12 cellular contexts compared by ENCODE assay signal in genomic region chr2:217822296-217823252, GRCh38.
DNase-seq lines count a peak whose midpoint lies in the region; TF ChIP-seq lines count a peak whose summit lies in the region.
"Had no signal": no experiment of that assay in that cellular context is flagged by ENCODE, and none has a peak within 500 bp of the region (broad histone marks: within the 10 kb centered on the region; RNA-seq: fewer than 3 reads in every experiment).

No MANE protein-coding gene starts in this region.

- H3K4me3 Mint-ChIP-seq in activated naive CD4-positive, alpha-beta T cell treated with anti-CD3 and anti-CD28 coated beads for 36 hours = no peak overlapping the region
- H3K4me3 Mint-ChIP-seq: activated T-cell treated with anti-CD3 and anti-CD28 coated beads, Interleukin-2, amount 50 U/mL, for 72 hours; CD4-positive, CD25-positive, alpha-beta regulatory T cell had no signal

- no peaks in the 10 kb centered on the region for H3K4me1 Mint-ChIP-seq in activated naive CD4-positive, alpha-beta T cell treated with anti-CD3 and anti-CD28 coated beads for 36 hours (ENCODE audit: low read depth)
- H3K4me1 Mint-ChIP-seq: CD4-positive, CD25-positive, alpha-beta regulatory T cell had no signal

- intact Hi-C loops in activated naive CD4-positive, alpha-beta T cell treated with anti-CD3 and anti-CD28 coated beads for 36 hours (cut with micrococcal nuclease) = no loop called here

- H3K36me3 ChIP-seq in WERI-Rb-1 = no peaks in the 10 kb centered on the region
- H3K36me3 ChIP-seq: transverse colon had no signal

- no peaks in the 10 kb centered on the region for H3K36me3 Mint-ChIP-seq in activated naive CD4-positive, alpha-beta T cell treated with anti-CD3 and anti-CD28 coated beads for 36 hours (ENCODE audit: low read depth)
- H3K36me3 Mint-ChIP-seq: CD4-positive, CD25-positive, alpha-beta regulatory T cell had no signal

- H3K27ac Mint-ChIP-seq in activated naive CD4-positive, alpha-beta T cell treated with anti-CD3 and anti-CD28 coated beads for 36 hours = no peak overlapping the region
- H3K27ac Mint-ChIP-seq: activated T-cell treated with anti-CD3 and anti-CD28 coated beads, Interleukin-2, amount 50 U/mL, for 72 hours; CD4-positive, CD25-positive, alpha-beta regulatory T cell had no signal

- no peaks in the 10 kb centered on the region for H3K27me3 Mint-ChIP-seq in activated naive CD4-positive, alpha-beta T cell treated with anti-CD3 and anti-CD28 coated beads for 36 hours (ENCODE audit: low read depth)

- H3K9me3 ChIP-seq in WERI-Rb-1 (ENCODE audit: severe bottlenecking) = no peaks in the 10 kb centered on the region
- H3K9me3 ChIP-seq: transverse colon had no signal

- H3K27ac ChIP-seq in WERI-Rb-1 = no peak overlapping the region
- H3K27ac ChIP-seq: VCaP had no signal

- peak; percentile 47 for DNase-seq in AG10803 (ENCODE audit: low read depth)
- no peak for DNase-seq in WERI-Rb-1
- DNase-seq in fibroblast of pulmonary artery (ENCODE audit: low read depth) = peak; percentile 28
- peak; percentile 24 for DNase-seq in pulmonary artery endothelial cell (ENCODE audit: low read depth, low spot score)
- DNase-seq in cerebellar nuclear complex (lab: John Stamatoyannopoulos, UW) = no peak
- DNase-seq in DMS 273 (lab: John Stamatoyannopoulos, UW; ENCODE audit: unreplicated experiment) = no peak
- DNase-seq in NCI-H345 treated with DMSO at 0.1 percent for 48 hours (lab: John Stamatoyannopoulos, UW; ENCODE audit: unreplicated experiment) = no peak
- DNase-seq in activated naive CD4-positive, alpha-beta T cell treated with anti-CD3 and anti-CD28 coated beads for 36 hours = no peak
- DNase-seq: activated T-cell treated with anti-CD3 and anti-CD28 coated beads, Interleukin-2, amount 50 U/mL, for 72 hours; CD4-positive, CD25-positive, alpha-beta regulatory T cell; transverse colon had no signal

- TF ChIP-seq CTCF in AG10803 (conservative IDR thresholded peaks at IDR 0.05; ENCODE audit: low read length) (no peak), WERI-Rb-1 (IDR thresholded peaks at IDR 0.05; ENCODE audit: low read depth, low read length) (peak; percentile 40), fibroblast of pulmonary artery (IDR thresholded peaks at IDR 0.05; ENCODE audit: low read length, missing control alignments) (no peak)

- H3K9me3 Mint-ChIP-seq in activated naive CD4-positive, alpha-beta T cell treated with anti-CD3 and anti-CD28 coated beads for 36 hours = no peaks in the 10 kb centered on the region
- H3K9me3 Mint-ChIP-seq: activated T-cell treated with anti-CD3 and anti-CD28 coated beads, Interleukin-2, amount 50 U/mL, for 72 hours; CD4-positive, CD25-positive, alpha-beta regulatory T cell had no signal

- H3K4me3 ChIP-seq in AG10803 (ENCODE audit: low read length) (no peak overlapping the region), WERI-Rb-1 (ENCODE audit: low read depth, low read length) (no peak overlapping the region), fibroblast of pulmonary artery (replicated peaks; ENCODE audit: low read depth, low read length) (no peak overlapping the region)
- H3K4me3 ChIP-seq: transverse colon had no signal

- no peaks in the 10 kb centered on the region for H3K27me3 ChIP-seq in WERI-Rb-1 (ENCODE audit: insufficient read depth, low read depth, severe bottlenecking)
- H3K27me3 ChIP-seq: transverse colon had no signal

- CTCF ChIA-PET in activated naive CD4-positive, alpha-beta T cell treated with anti-CD3 and anti-CD28 coated beads for 36 hours (lab: Charles Lee) = interaction anchor here (1.5 kb wide), 1 partner anchor 33 kb away, joined by 4 read pairs; no protein-coding TSS in a partner anchor

Comparison
In these comparisons a context has a peak if more than half of its experiments do, and no peak if none do; other contexts are left out.
1. DNase-seq: peak in AG10803 (single experiment), fibroblast of pulmonary artery (single experiment) and pulmonary artery endothelial cell (single experiment); none in WERI-Rb-1 (single experiment), cerebellar nuclear complex (0 of 2), DMS 273 (single experiment), NCI-H345 treated with DMSO at 0.1 percent for 48 hours (single experiment) and activated naive CD4-positive, alpha-beta T cell treated with anti-CD3 and anti-CD28 coated beads for 36 hours (single experiment).